ENCODE assay signal across 10 cellular contexts in the genomic region with DNA sequence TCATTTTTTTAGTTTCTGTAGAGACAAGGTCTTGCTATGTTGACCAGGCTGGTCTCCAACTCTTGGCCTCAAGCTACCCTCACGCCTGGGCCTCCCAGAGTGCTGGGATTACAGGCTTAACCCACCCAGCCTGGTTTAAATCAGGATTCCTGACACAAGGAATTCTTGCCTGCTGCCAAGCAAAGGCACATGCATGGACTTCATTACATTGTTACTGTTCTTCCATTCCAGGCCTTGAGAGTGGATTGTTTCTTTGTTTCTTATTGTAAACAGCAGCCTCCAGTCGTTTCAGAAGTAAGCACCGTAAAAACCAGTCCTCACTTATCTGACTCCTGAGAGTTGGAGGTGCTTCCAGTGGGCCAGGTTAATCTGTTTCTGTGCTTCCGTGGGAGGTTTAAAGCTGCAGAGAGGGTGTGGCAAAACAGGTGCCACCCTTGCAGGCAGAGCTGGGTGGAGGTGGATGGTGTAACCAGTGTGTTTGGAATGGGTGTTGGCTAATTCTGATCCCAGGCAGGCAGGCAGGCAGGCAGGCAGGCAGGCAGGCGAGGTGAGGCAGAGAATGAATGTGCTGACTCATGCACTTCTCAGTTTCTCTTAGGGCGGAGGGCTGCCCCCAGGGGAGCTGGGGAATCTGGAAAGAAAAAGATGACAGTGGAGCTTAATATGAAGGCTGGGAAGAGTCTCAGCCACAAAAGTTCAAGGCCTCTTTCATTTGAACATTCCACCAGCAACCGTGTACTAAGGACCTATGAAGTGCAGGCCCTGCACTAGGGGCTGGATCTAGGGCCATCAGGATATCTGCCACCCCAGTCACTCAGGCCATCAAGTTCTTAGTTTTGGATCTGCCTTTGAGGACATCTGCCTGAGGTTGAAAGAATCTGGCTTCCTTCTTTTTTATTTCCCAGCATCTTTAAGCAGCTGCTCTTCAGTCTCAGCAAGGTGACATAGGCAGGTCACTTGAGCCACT. TPM values are rescaled to one million over a fixed set of nuclear protein-coding genes. Genes with fewer than 3 reads are reported as not detected.
DNase-seq lines count a peak whose midpoint lies in the region; ATAC-seq and TF ChIP-seq lines count a peak whose summit lies in the region.
"Had no signal": no experiment of that assay in that cellular context is flagged by ENCODE, and none has a peak within 500 bp of the region (broad histone marks: within the 10 kb centered on the region; RNA-seq: fewer than 3 reads in every experiment).

No MANE protein-coding gene starts in this region.

- intact Hi-C loops in cardiac septum (cut with DNase I) (no loop called here), vagina (cut with DNase I) (no loop called here)

- H3K36me3 ChIP-seq in right atrium auricular region = no peaks in the 10 kb centered on the region
- no peaks in the 10 kb centered on the region for H3K36me3 ChIP-seq in vagina
- H3K36me3 ChIP-seq: thoracic aorta had no signal

- H3K27ac ChIP-seq in right atrium auricular region (no peak overlapping the region), VCaP (peak overlapping the region; percentile 46), vagina (peak overlapping the region; percentile 44)
- H3K27ac ChIP-seq: thoracic aorta had no signal

- no peak overlapping the region for H3K4me3 ChIP-seq in right atrium auricular region
- H3K4me3 ChIP-seq in vagina = no peak overlapping the region
- H3K4me3 ChIP-seq: thoracic aorta had no signal

- H3K4me1 ChIP-seq in right atrium auricular region (no peaks in the 10 kb centered on the region), vagina (peaks cover 22% of the 10 kb centered on the region)

- no peaks in the 10 kb centered on the region for H3K27me3 ChIP-seq in right atrium auricular region
- no peaks in the 10 kb centered on the region for H3K27me3 ChIP-seq in vagina

- ATAC-seq in HG02870 (IDR thresholded peaks at IDR 0.05; ENCODE audit: unreplicated experiment) = no peak
- no peak for ATAC-seq in HG03095 (IDR thresholded peaks at IDR 0.05; ENCODE audit: unreplicated experiment)
- no peak for ATAC-seq in GM21619 (IDR thresholded peaks at IDR 0.05; ENCODE audit: unreplicated experiment)

- no peak for TF ChIP-seq POLR2A in vagina (IDR thresholded peaks at IDR 0.05)

- TF ChIP-seq CTCF in right atrium auricular region (IDR thresholded peaks at IDR 0.05) = no peak
- TF ChIP-seq CTCF in VCaP (conservative IDR thresholded peaks at IDR 0.05) = no peak
- TF ChIP-seq CTCF in vagina (IDR thresholded peaks at IDR 0.05) = no peak

- H3K9me3 ChIP-seq in right atrium auricular region (no peaks in the 10 kb centered on the region), vagina (no peaks in the 10 kb centered on the region)
- H3K9me3 ChIP-seq: thoracic aorta had no signal

- DNase-seq in cardiac septum (ENCODE audit: low spot score) (peak; percentile 60), right atrium auricular region (ENCODE audit: low spot score) (no peak), kidney glomerular epithelial cell (lab: John Stamatoyannopoulos, UW) (peak; percentile 55), vagina (ENCODE audit: extremely low spot score in 2 of 2) (no peak)
- DNase-seq: SHP77 treated with DMSO at 0.1 percent for 48 hours had no signal

RNA-seq across cellular contexts. Expression of a gene that starts 37.0 kb away (rescaled TPM):
- total RNA-seq in cardiac septum (0.57 TPM), right atrium auricular region (1 to 10 TPM in 1 of 2 donors, under 1 TPM in 1; 0.48 to 2.8 TPM), vagina (27.5 TPM)

RNA-seq across cellular contexts. Expression of a gene that starts 42.9 kb away (rescaled TPM):
- 0.38 TPM for total RNA-seq in cardiac septum
- not detected for total RNA-seq in right atrium auricular region
- 1.2 TPM for total RNA-seq in vagina

Comparison
In these comparisons a context has a peak if more than half of its experiments do, and no peak if none do; other contexts are left out.
1. DNase-seq: peak in cardiac septum (single experiment) and kidney glomerular epithelial cell (single experiment); none in right atrium auricular region (single experiment) and vagina (0 of 2).
2. H3K27ac ChIP-seq: peak in VCaP (single experiment) and vagina (single experiment); none in right atrium auricular region (0 of 2).